Comparison of ENCODE assay signal across 8 cellular contexts in the genomic region with DNA sequence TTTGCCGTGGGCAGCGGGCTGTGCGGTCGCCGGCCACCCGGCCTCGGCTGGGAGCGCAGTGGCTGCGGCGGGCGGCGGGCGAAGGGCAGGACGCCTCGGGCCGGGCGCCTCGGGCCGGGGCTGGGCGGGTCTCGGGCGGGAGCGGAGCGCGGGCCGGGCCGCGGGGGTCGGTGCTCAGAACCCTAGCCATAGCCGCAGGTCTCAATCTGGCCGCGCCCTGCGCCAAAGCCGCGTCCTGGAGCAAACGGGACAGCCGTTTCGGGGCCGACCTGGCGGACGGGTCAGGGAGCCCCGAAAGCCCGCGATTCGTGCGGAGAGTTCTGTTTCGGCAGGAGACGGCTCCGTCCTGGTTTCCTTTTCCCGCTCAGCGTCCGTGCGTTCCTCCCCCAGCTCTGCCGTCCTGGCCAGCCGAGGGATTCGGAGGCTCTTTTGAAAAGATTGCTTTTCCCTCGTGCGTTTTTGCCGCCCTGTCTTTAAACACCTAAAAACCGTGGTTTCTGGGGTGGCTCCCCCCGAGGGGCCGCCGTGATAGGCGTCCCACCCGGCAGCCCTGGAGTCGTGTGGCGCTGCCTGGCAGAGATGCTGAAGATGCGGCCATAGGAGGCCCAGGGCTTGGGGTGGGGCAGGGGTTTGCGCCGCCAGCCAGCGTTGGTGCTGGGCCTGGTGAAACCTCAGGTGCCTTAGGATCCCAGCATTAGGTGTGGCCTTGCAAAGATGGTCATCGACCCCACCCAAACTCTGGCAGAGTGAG. TPM values are rescaled to one million over a fixed set of nuclear protein-coding genes. Genes with fewer than 3 reads are reported as not detected.
DNase-seq lines count a peak whose midpoint lies in the region; ATAC-seq, FAIRE-seq and TF ChIP-seq lines count a peak whose summit lies in the region.

No MANE protein-coding gene starts in this region.

- 4% methylated on average over 72 of the region's 72 CpGs for WGBS in HUES64
- 0% methylated on average over 2 of the region's 72 CpGs; no CpG with 5 or more reads in 1 of the 2 donors for WGBS in esophagus squamous epithelium, 2 donors

- no peaks in the 10 kb centered on the region for H3K4me1 ChIP-seq in CD4-positive, CD25-positive, alpha-beta regulatory T cell (ENCODE audit: control insufficient read depth, insufficient read depth, low read length, poor library complexity, severe bottlenecking)
- H3K4me1 ChIP-seq in HUES64 (ENCODE audit: insufficient read depth, low read length) (peaks cover 7% of the 10 kb centered on the region), esophagus squamous epithelium (peaks cover 7 to 31% (median 17%) of the 10 kb centered on the region in 3 donors)

- H3K36me3 ChIP-seq in CD4-positive, CD25-positive, alpha-beta regulatory T cell (ENCODE audit: control insufficient read depth, insufficient read depth, low read length), result no peaks in the 10 kb centered on the region
- H3K36me3 ChIP-seq in HUES64 (ENCODE audit: insufficient read depth, low read length) (no peaks in the 10 kb centered on the region), esophagus squamous epithelium (no peaks in the 10 kb centered on the region)

- H3K9me3 ChIP-seq in CD4-positive, CD25-positive, alpha-beta regulatory T cell (ENCODE audit: control insufficient read depth in 2 of 2, low read length in 2 of 2), result no peaks in the 10 kb centered on the region
- H3K9me3 ChIP-seq in HUES64 (ENCODE audit: insufficient read depth, low read depth, low read length) (no peaks in the 10 kb centered on the region), esophagus squamous epithelium (no peaks in the 10 kb centered on the region)

- H3K27ac ChIP-seq in CD4-positive, CD25-positive, alpha-beta regulatory T cell (ENCODE audit: insufficient read depth, low read length, poor library complexity, severe bottlenecking), result no peak overlapping the region
- H3K27ac ChIP-seq in HUES64 (ENCODE audit: low read depth, low read length) (no peak overlapping the region), esophagus squamous epithelium (no peak overlapping the region)

- H3K27me3 Mint-ChIP-seq in CD4-positive, CD25-positive, alpha-beta regulatory T cell, result peaks cover 25% of the 10 kb centered on the region
- H3K27me3 Mint-ChIP-seq in osteocyte (ENCODE audit: unreplicated experiment), result peaks cover 41% of the 10 kb centered on the region

- no peak for FAIRE-seq in D721Med (lab: Jason Lieb, UNC)

- no peak overlapping the region for H3K4me3 ChIP-seq in CD4-positive, CD25-positive, alpha-beta regulatory T cell (ENCODE audit: low read depth, low read length)
- H3K4me3 ChIP-seq in HUES64 (ENCODE audit: low read length), result peak overlapping the region; percentile 56
- peak overlapping the region; percentile 33 to 68 (median 46) for H3K4me3 ChIP-seq in esophagus squamous epithelium

- no peak for DNase-seq in CD4-positive, CD25-positive, alpha-beta regulatory T cell
- DNase-seq in esophagus squamous epithelium (lab: John Stamatoyannopoulos, UW) (no peak), osteocyte (ENCODE audit: extremely low spot score, unreplicated experiment) (no peak), RPMI8226 (no peak), D721Med (ENCODE audit: insufficient read length, low spot score) (no peak)
- no peak for DNase-seq in stimulated activated CD4-positive, alpha-beta T cell treated with anti-CD3 and anti-CD28 coated beads, Interleukin-4, amount 100 ng/mL, for 1 hour

- H3K9ac ChIP-seq in HUES64 (ENCODE audit: low read depth, low read length), result peak overlapping the region; percentile 36; the same call in 1 of the 2 replicates

- peaks cover 6% of the 10 kb centered on the region for H3K27me3 ChIP-seq in CD4-positive, CD25-positive, alpha-beta regulatory T cell (ENCODE audit: control insufficient read depth, insufficient read depth, low read length)
- peaks cover 45% of the 10 kb centered on the region for H3K27me3 ChIP-seq in HUES64 (ENCODE audit: insufficient read depth, low read length)
- H3K27me3 ChIP-seq in esophagus squamous epithelium, result peaks cover 0 to 100% (median 0%) of the 10 kb centered on the region in 4 donors

- no peak for ATAC-seq in CD4-positive, CD25-positive, alpha-beta regulatory T cell (ENCODE audit: low read depth in 2 of 2)
- no peak for ATAC-seq in GM21423 (IDR thresholded peaks at IDR 0.05; ENCODE audit: unreplicated experiment)

- H3K36me3 Mint-ChIP-seq in CD4-positive, CD25-positive, alpha-beta regulatory T cell, result no peaks in the 10 kb centered on the region
- H3K36me3 Mint-ChIP-seq in osteocyte (ENCODE audit: unreplicated experiment), result no peaks in the 10 kb centered on the region

- intact Hi-C loops in esophagus squamous epithelium (cut with DNase I), result no loop called here

- no peaks in the 10 kb centered on the region for H3K9me3 Mint-ChIP-seq in CD4-positive, CD25-positive, alpha-beta regulatory T cell
- no peaks in the 10 kb centered on the region for H3K9me3 Mint-ChIP-seq in osteocyte (ENCODE audit: unreplicated experiment)

- TF ChIP-seq POLR2A in esophagus squamous epithelium (IDR thresholded peaks at IDR 0.05), result no peak

- H3K27ac Mint-ChIP-seq in CD4-positive, CD25-positive, alpha-beta regulatory T cell, result no peak overlapping the region
- no peak overlapping the region for H3K27ac Mint-ChIP-seq in osteocyte (ENCODE audit: unreplicated experiment)

- peaks cover 0 to 14% (median 0%) of the 10 kb centered on the region in 4 donors for H3K4me1 Mint-ChIP-seq in CD4-positive, CD25-positive, alpha-beta regulatory T cell
- H3K4me1 Mint-ChIP-seq in osteocyte (ENCODE audit: unreplicated experiment), result peaks cover 8% of the 10 kb centered on the region

- TF ChIP-seq CTCF in esophagus squamous epithelium (IDR thresholded peaks at IDR 0.05), result no peak
- TF ChIP-seq CTCF in osteocyte (IDR thresholded peaks at IDR 0.05), result no peak
- TF ChIP-seq CTCF in D721Med (IDR thresholded peaks at IDR 0.05; ENCODE audit: insufficient read depth, missing control alignments), result no peak

- peak overlapping the region in 3 of 4 donors; percentile 52 to 71 (median 65) for H3K4me3 Mint-ChIP-seq in CD4-positive, CD25-positive, alpha-beta regulatory T cell
- H3K4me3 Mint-ChIP-seq in osteocyte (ENCODE audit: unreplicated experiment), result peak overlapping the region; percentile 56

RNA-seq across cellular contexts. Expression of gene RET, which starts 0.7 kb away (rescaled TPM):
- total RNA-seq in CD4-positive, CD25-positive, alpha-beta regulatory T cell, result 0.37 TPM
- polyA plus RNA-seq in CD4-positive, CD25-positive, alpha-beta regulatory T cell, result not detected
- 7.1 TPM for polyA plus RNA-seq in HUES64 (2013, experiment 1 of 2)
- 6.7 TPM for polyA plus RNA-seq in HUES64 (2013, experiment 2 of 2)
- total RNA-seq in esophagus squamous epithelium (under 1 TPM; 0.04 to 0.19 (median 0.11) TPM), osteocyte (0.43 and 1.1 TPM in 2 replicates)
